ENCODE assay signal across 1 cellular context in genomic region chr19:51366050-51366998, GRCh38.
TF ChIP-seq lines count a peak whose summit lies in the region.

Gene ETFB, minus strand, starts transcription at chr19:51366388. Its CDS starts 62 bp downstream, at chr19:51366326.

TF ChIP-seq in GM12878, 131 proteins besides CTCF, POLR2A, EP300 and RAD21 (continued from another document):
- TF ChIP-seq ZNF687 (IDR thresholded peaks at IDR 0.05): peak; percentile 24; the same call in 1 of the 2 replicates
